In the genomic region with DNA sequence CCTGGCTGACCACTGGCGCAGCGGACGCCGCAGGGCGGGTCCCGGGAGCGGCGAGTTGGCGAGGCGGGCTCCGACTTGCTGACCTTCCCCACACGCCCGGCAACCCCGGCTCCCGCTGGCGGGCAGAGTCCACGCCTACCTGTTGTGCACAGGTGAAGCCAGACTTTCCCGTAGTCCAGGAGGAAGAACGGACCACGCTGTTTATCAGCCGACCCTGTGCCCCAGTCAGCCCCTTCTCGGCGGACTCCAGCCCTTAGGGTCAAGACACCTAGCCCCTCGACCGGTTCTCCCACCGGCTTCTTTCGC, we compare ENCODE assay signal across 8 cellular contexts. TPM values are rescaled to one million over a fixed set of nuclear protein-coding genes. Genes with fewer than 3 reads are reported as not detected.
DNase-seq lines count a peak whose midpoint lies in the region; ATAC-seq and TF ChIP-seq lines count a peak whose summit lies in the region.

No MANE protein-coding gene starts in this region.

- H3K9me3 ChIP-seq in effector memory CD4-positive, alpha-beta T cell (ENCODE audit: control insufficient read depth, low read length): no peaks in the 10 kb centered on the region
- no peaks in the 10 kb centered on the region for H3K9me3 ChIP-seq in tibial artery

- H3K36me3 Mint-ChIP-seq in T-cell: no peaks in the 10 kb centered on the region

- H3K27ac Mint-ChIP-seq in T-cell: peak overlapping the region in 1 of 2 donors; percentile 94

- TF ChIP-seq CTCF in tibial artery (IDR thresholded peaks at IDR 0.05): no peak

- no peaks in the 10 kb centered on the region for H3K4me1 ChIP-seq in effector memory CD4-positive, alpha-beta T cell (ENCODE audit: control insufficient read depth, insufficient read depth, low read length, poor library complexity, severe bottlenecking)
- H3K4me1 ChIP-seq in tibial artery: peaks cover 0 to 36% (median 11%) of the 10 kb centered on the region in 4 donors

- intact Hi-C loops in tibial artery (cut with DNase I; ENCODE audit: low total_unique reads): loop anchor here (2.0 kb wide), 1 partner anchor 37 kb away; a partner anchor contains a TSS

- POLR2A ChIA-PET in T-cell (lab: Charles Lee): interaction anchor here (1.0 to 1.3 kb wide), 5 partner anchors 9 to 783 kb away, joined by 3 to 12 read pairs (median 5); a partner anchor contains a TSS

- no peaks in the 10 kb centered on the region for H3K36me3 ChIP-seq in effector memory CD4-positive, alpha-beta T cell (ENCODE audit: control insufficient read depth, insufficient read depth, low read length)
- H3K36me3 ChIP-seq in tibial artery: no peaks in the 10 kb centered on the region

- H3K4me1 Mint-ChIP-seq in T-cell: peaks cover 19 to 34% (median 26%) of the 10 kb centered on the region in 3 donors

- CTCF ChIA-PET in T-cell (lab: Charles Lee): interaction anchor here (0.8 to 2.1 kb wide), 7 partner anchors 14 to 797 kb away, joined by 3 to 17 read pairs (median 3); a partner anchor contains a TSS

- peak overlapping the region; percentile 62 for H3K27ac ChIP-seq in effector memory CD4-positive, alpha-beta T cell (ENCODE audit: insufficient read depth, low read length, poor library complexity, severe bottlenecking)
- H3K27ac ChIP-seq in tibial artery: peak overlapping the region; percentile 84 to 85

- H3K4me3 Mint-ChIP-seq in T-cell: peak overlapping the region; percentile 94 to 98 (median 96)

- no peaks in the 10 kb centered on the region for H3K9me3 Mint-ChIP-seq in T-cell

- peak overlapping the region; percentile 84 for H3K4me3 ChIP-seq in effector memory CD4-positive, alpha-beta T cell (ENCODE audit: insufficient read depth, low read depth, low read length, poor library complexity, severe bottlenecking)
- peak overlapping the region; percentile 83 to 88 for H3K4me3 ChIP-seq in tibial artery

- peak; percentile 69 for DNase-seq in CD1c-positive myeloid dendritic cell (ENCODE audit: extremely low spot score)
- DNase-seq in GM19238 (ENCODE audit: insufficient read length, low spot score): peak; percentile 13
- peak in 8 of 34 experiments; percentile 0 to 5 (median 2) for DNase-seq in T-cell
- DNase-seq in effector memory CD4-positive, alpha-beta T cell: peak in 1 of 3 donors; percentile 11
- DNase-seq in mesenteric fat pad (ENCODE audit: low spot score): peak; percentile 93
- peak; percentile 33 to 79 for DNase-seq in tibial artery

- no peaks in the 10 kb centered on the region for H3K27me3 Mint-ChIP-seq in T-cell

- ATAC-seq in HG03378 (IDR thresholded peaks at IDR 0.05; ENCODE audit: unreplicated experiment) (peak; percentile 11), T-cell (replicated peaks in 1 of 4) (peak; percentile 19 to 25 (median 22)), GM18861 (IDR thresholded peaks at IDR 0.05; ENCODE audit: unreplicated experiment) (no peak)

- no peaks in the 10 kb centered on the region for H3K27me3 ChIP-seq in effector memory CD4-positive, alpha-beta T cell (replicated peaks; ENCODE audit: control insufficient read depth, insufficient read depth, low read length, poor library complexity, severe bottlenecking)
- H3K27me3 ChIP-seq in tibial artery: no peaks in the 10 kb centered on the region

RNA-seq across cellular contexts. Expression of a gene that starts 0.4 kb away (rescaled TPM):
- total RNA-seq in T-cell: 10 to 100 TPM in 4 of 5 donors, 1 to 10 TPM in 1; 7.5 to 13.2 (median 13.0) TPM
- total RNA-seq in mesenteric fat pad: 56.7 TPM

RNA-seq across cellular contexts. Expression of a gene that starts 37.3 kb away (rescaled TPM):
- total RNA-seq in T-cell (10 to 100 TPM; 11.3 to 23.6 (median 18.1) TPM), mesenteric fat pad (30.0 TPM)
